In genomic region chr7:134741901-134742635, GRCh38 we compare ENCODE assay signal across 1 cellular context.
TF ChIP-seq lines count a peak whose summit lies in the region.

No MANE protein-coding gene starts in this region.

TF ChIP-seq in H1, 55 proteins besides CTCF, POLR2A, EP300 and RAD21 (continued from another document):
- TF ChIP-seq EGR1 (IDR thresholded peaks at IDR 0.05; ENCODE audit: borderline replicate concordance, low read depth, low read length) (no peak), YY1 (IDR thresholded peaks at IDR 0.05; ENCODE audit: low read depth, low read length) (no peak), TCF12 (IDR thresholded peaks at IDR 0.05; ENCODE audit: low read depth, low read length) (0 out of 2 replicates have a peak, but pooled peaks have one; percentile 55), TEAD4 (IDR thresholded peaks at IDR 0.05; ENCODE audit: low read depth, low read length) (peak; percentile 97), HDAC6 (IDR thresholded peaks at IDR 0.05; ENCODE audit: low read depth, low read length) (no peak), NRF1 (IDR thresholded peaks at IDR 0.05; ENCODE audit: low read depth, low read length) (no peak), CHD1 (IDR thresholded peaks at IDR 0.05; ENCODE audit: low read depth, low read length) (no peak), GABPA (IDR thresholded peaks at IDR 0.05; ENCODE audit: borderline replicate concordance, insufficient read depth, low read length) (no peak), SIX5 (IDR thresholded peaks at IDR 0.05; ENCODE audit: low read depth, low read length) (no peak)
TF ChIP-seq in H1: peak in this region for 4.
